Comparison of ENCODE assay signal across 8 cellular contexts in the genomic region with DNA sequence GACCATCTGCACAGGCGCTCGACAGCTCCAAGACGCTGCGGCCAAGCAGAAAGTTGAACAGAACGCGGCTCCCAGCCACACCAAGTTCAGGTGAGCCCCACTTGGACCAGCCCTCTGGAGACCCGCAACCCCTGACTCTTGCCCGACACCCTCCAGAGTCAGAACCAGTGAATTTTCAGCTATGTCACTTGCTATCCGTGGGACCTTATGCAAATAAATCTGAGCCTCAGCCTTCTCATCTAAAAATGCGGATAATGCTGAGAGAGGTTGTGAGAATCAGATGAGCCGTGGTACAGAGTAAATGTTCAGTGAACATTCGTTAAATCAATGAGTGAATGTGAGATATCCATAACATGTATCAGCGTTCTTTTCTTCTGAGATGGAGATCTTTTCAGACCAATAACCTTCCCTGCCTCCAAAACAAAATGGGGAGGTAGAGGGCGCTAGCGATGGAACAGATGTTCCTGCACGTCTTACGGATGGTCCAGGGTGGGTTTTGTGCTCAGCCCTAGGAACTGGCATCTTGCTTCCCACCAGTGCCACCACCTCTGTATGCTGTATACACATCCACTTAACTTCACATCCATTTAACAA. TPM values are rescaled to one million over a fixed set of nuclear protein-coding genes. Genes with fewer than 3 reads are reported as not detected.
DNase-seq lines count a peak whose midpoint lies in the region; ATAC-seq, FAIRE-seq and TF ChIP-seq lines count a peak whose summit lies in the region.

No MANE protein-coding gene starts in this region.

- no peaks in the 10 kb centered on the region for H3K27me3 Mint-ChIP-seq in T-helper 2 cell treated with Interferon-gamma antibody and Interleukin-4, amounts not matched to agents 5 μg/mL and 100 μg/mL, for 36 hours (ENCODE audit: low read depth)

- FAIRE-seq in D721Med (lab: Jason Lieb, UNC), result no peak

- peak overlapping the region; percentile 96 for H3K27ac Mint-ChIP-seq in T-helper 2 cell treated with Interferon-gamma antibody and Interleukin-4, amounts not matched to agents 5 μg/mL and 100 μg/mL, for 36 hours

- H3K9me3 Mint-ChIP-seq in T-helper 2 cell treated with Interferon-gamma antibody and Interleukin-4, amounts not matched to agents 5 μg/mL and 100 μg/mL, for 36 hours, result no peaks in the 10 kb centered on the region

- TF ChIP-seq CTCF in D721Med (IDR thresholded peaks at IDR 0.05; ENCODE audit: insufficient read depth, missing control alignments) (peak; percentile 38), fibroblast of mammary gland (conservative IDR thresholded peaks at IDR 0.05; ENCODE audit: control insufficient read depth, insufficient read depth, low read depth, low read length) (peak; percentile 47)

- peaks cover 24% of the 10 kb centered on the region for H3K4me1 Mint-ChIP-seq in T-helper 2 cell treated with Interferon-gamma antibody and Interleukin-4, amounts not matched to agents 5 μg/mL and 100 μg/mL, for 36 hours (ENCODE audit: low read depth)

- H3K4me3 Mint-ChIP-seq in T-helper 2 cell treated with Interferon-gamma antibody and Interleukin-4, amounts not matched to agents 5 μg/mL and 100 μg/mL, for 36 hours, result peak overlapping the region; percentile 95

- ATAC-seq in HG02852 (IDR thresholded peaks at IDR 0.05; ENCODE audit: unreplicated experiment), result peak; percentile 1

- peak overlapping the region; percentile 99 for H3K4me3 ChIP-seq in fibroblast of mammary gland (ENCODE audit: control insufficient read depth, low read depth, low read length)

- DNase-seq in D721Med (ENCODE audit: insufficient read length, low spot score) (no peak), fibroblast of mammary gland (ENCODE audit: low read depth) (peak; percentile 42), pons (ENCODE audit: low spot score) (peak; percentile 17), GM19240 (ENCODE audit: insufficient read length, low spot score) (no peak), mucosa of gallbladder (ENCODE audit: low spot score) (no peak), HuH-7 (ENCODE audit: low spot score) (no peak)
- no peak for DNase-seq in T-helper 2 cell treated with Interferon-gamma antibody and Interleukin-4, amounts not matched to agents 5 μg/mL and 100 μg/mL, for 36 hours (ENCODE audit: low spot score)

- H3K36me3 Mint-ChIP-seq in T-helper 2 cell treated with Interferon-gamma antibody and Interleukin-4, amounts not matched to agents 5 μg/mL and 100 μg/mL, for 36 hours (ENCODE audit: low read depth), result peaks cover 35% of the 10 kb centered on the region

RNA-seq across cellular contexts. Expression of a gene that starts 0.5 kb away (rescaled TPM):
- 44.0 TPM for total RNA-seq in mucosa of gallbladder

RNA-seq across cellular contexts. Expression of a gene that starts 0.8 kb away (rescaled TPM):
- 17.5 TPM for total RNA-seq in mucosa of gallbladder

Comparison
In these comparisons a context has a peak if more than half of its experiments do, and no peak if none do; other contexts are left out.
1. DNase-seq: peak in fibroblast of mammary gland (single experiment) and pons (single experiment); none in D721Med (single experiment), T-helper 2 cell treated with Interferon-gamma antibody and Interleukin-4, amounts not matched to agents 5 μg/mL and 100 μg/mL, for 36 hours (single experiment), GM19240 (single experiment), mucosa of gallbladder (single experiment) and HuH-7 (single experiment).